ENCODE assay signal across 8 cellular contexts in the genomic region with DNA sequence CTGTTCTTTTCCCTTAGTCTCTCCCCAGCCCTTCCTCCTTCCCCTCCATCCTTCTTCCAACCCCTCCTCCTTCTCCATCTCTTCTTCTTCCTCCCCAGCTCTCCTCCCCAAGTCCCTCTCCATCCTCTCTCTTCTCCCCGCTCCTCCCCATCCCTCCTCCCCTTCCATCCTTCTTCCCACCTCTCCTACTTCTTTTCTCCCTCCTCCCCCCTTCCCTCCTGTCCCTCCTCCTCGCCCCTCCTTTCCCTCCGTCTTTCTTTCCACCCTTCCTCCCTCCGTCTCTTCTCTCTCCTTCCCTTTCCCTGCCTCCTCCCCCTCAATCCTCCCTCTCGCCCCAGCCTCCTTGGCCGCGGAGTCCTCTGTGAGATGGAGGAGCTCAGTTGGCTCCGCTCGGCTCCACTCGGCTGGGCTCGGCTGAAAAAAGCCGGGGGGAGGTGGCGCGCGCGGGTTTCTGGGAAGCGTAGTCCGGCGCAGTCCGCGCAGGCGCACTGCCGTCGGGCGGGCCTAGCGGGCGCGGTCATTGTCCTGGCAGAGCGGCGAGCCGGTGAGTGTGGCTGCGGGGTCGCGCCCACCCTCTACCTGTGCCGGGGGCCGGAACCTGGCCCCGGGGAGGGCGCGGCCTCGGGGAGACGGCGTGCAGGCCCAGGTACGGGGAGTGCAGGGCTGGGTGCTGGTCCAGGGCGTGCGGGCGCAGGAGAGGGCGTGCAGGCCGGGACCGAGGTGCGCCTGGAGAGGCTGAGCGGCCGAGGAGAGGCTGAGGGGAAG. TPM values are rescaled to one million over a fixed set of nuclear protein-coding genes. Genes with fewer than 3 reads are reported as not detected.
DNase-seq lines count a peak whose midpoint lies in the region; ATAC-seq lines count a peak whose summit lies in the region.

Gene ZNF71, plus strand, starts transcription at position 520 of the 765 bp plus-strand sequence. CDS start 6,257 bp downstream, outside the sequence.

- peaks cover 39% of the 10 kb centered on the region for H3K9me3 Mint-ChIP-seq in activated CD4-positive, alpha-beta T cell treated with anti-CD3 and anti-CD28 coated beads, Interleukin-2, amount 10 ng/mL, durations not matched to agents 24 days and 14 days

- intact Hi-C loops in activated CD4-positive, alpha-beta T cell treated with anti-CD3 and anti-CD28 coated beads, Interleukin-2, amount 10 ng/mL, durations not matched to agents 24 days and 14 days (cut with micrococcal nuclease) = loop anchor here (1.0 to 2.0 kb wide), 2 partner anchors 28 to 56 kb away; partner anchors contain the start of genes ZFP28 and ZNF470

- ATAC-seq in GM18909 (IDR thresholded peaks at IDR 0.05; ENCODE audit: poor library complexity, unreplicated experiment) (peak; percentile 93), HG03196 (IDR thresholded peaks at IDR 0.05; ENCODE audit: unreplicated experiment) (peak; percentile 88)

- peak within 1 kb of the TSS; percentile 60 for H3K27ac Mint-ChIP-seq in activated CD4-positive, alpha-beta T cell treated with anti-CD3 and anti-CD28 coated beads, Interleukin-2, amount 10 ng/mL, durations not matched to agents 24 days and 14 days

- in situ Hi-C loops in ACHN (cut with HindIII; ENCODE audit: low pct_ligation_motif_present, low pct_unique_long_range_greater_than_20kb, low sequenced_read_pairs) = no loop called here

- no peaks in the 10 kb centered on the region for H3K27me3 Mint-ChIP-seq in activated CD4-positive, alpha-beta T cell treated with anti-CD3 and anti-CD28 coated beads, Interleukin-2, amount 10 ng/mL, durations not matched to agents 24 days and 14 days

- peaks cover 35% of the 10 kb centered on the region for H3K36me3 Mint-ChIP-seq in activated CD4-positive, alpha-beta T cell treated with anti-CD3 and anti-CD28 coated beads, Interleukin-2, amount 10 ng/mL, durations not matched to agents 24 days and 14 days (ENCODE audit: low read depth)

- peak within 1 kb of the TSS; percentile 90 for H3K4me3 Mint-ChIP-seq in activated CD4-positive, alpha-beta T cell treated with anti-CD3 and anti-CD28 coated beads, Interleukin-2, amount 10 ng/mL, durations not matched to agents 24 days and 14 days

- peaks cover 12% of the 10 kb centered on the region for H3K4me1 Mint-ChIP-seq in activated CD4-positive, alpha-beta T cell treated with anti-CD3 and anti-CD28 coated beads, Interleukin-2, amount 10 ng/mL, durations not matched to agents 24 days and 14 days

- DNase-seq in ACHN (peak; percentile 81), NCI-H510A (lab: John Stamatoyannopoulos, UW) (peak; percentile 78), dedifferentiated amniotic fluid mesenchymal stem cell (ENCODE audit: extremely low spot score) (peak; percentile 88), left kidney (ENCODE audit: low read depth, low spot score) (peak; percentile 97)
- peak; percentile 96 for DNase-seq in activated CD4-positive, alpha-beta T cell treated with anti-CD3 and anti-CD28 coated beads, Interleukin-2, amount 10 ng/mL, durations not matched to agents 24 days and 14 days
- peak; percentile 82 to 87 for DNase-seq in stimulated activated CD4-positive, alpha-beta T cell treated with anti-CD3 and anti-CD28 coated beads, Interleukin-1b, Interleukin-23, amount 100 ng/mL, for 4 hours (ENCODE audit: low read depth in 2 of 2)

RNA-seq across cellular contexts. Expression of gene ZNF71, which starts in this region (rescaled TPM):
- total RNA-seq in activated CD4-positive, alpha-beta T cell treated with anti-CD3 and anti-CD28 coated beads, Interleukin-2, amount 10 ng/mL, durations not matched to agents 24 days and 14 days = 4.2 and 5.2 TPM in 2 replicates

Comparison
In these comparisons a context has a peak if more than half of its experiments do, and no peak if none do; other contexts are left out.
1. Peak in every context shown above with its lines: DNase-seq and ATAC-seq.